Comparison of ENCODE assay signal across 1 cellular context in the genomic region with DNA sequence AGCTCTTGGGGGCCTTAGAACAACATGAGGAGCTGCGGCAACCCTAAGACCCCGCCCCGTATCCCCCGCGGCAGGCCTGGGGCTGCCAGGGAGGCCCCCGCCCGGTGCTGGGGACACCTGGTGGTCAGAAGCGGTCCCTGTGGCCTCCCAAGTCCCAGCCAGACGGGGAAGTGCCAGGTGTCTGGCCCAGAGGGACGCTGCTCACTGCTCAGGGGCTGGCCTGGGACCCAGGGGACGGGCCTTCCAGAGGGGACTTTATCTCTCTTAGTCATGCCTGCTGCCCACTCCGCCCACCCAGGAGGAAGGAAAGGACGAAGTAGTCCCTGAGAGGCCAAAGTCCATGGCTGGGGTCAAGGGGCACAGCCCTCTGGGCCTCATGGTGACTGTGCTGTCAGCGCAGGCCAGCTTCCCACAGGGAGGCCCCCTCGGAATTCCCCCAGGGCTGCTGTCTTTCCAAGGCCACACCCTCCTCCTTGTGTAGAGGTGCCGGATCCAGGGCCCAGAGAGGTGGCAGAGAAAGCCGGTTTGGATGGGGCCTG.
TF ChIP-seq lines count a peak whose summit lies in the region.

No MANE protein-coding gene starts in this region.

TF ChIP-seq in HepG2, 621 proteins besides CTCF, POLR2A, EP300 and RAD21 (continued from another document and continues in another):
- TF ChIP-seq ZNF20 (CRISPR knock-in tag; IDR thresholded peaks at IDR 0.05) (no peak), ZNF709 (CRISPR knock-in tag; IDR thresholded peaks at IDR 0.05) (peak; percentile 51; the same call in 1 of the 2 replicates), ZNF12 (CRISPR knock-in tag; IDR thresholded peaks at IDR 0.05) (no peak), ZNF33A (CRISPR knock-in tag; IDR thresholded peaks at IDR 0.05; ENCODE audit: borderline replicate concordance) (no peak), ZNF776 (CRISPR knock-in tag; IDR thresholded peaks at IDR 0.05) (no peak), ZNF549 (CRISPR knock-in tag; IDR thresholded peaks at IDR 0.05) (no peak), ZNF136 (CRISPR knock-in tag; IDR thresholded peaks at IDR 0.05; ENCODE audit: low read depth) (no peak), GLI4 (CRISPR knock-in tag; IDR thresholded peaks at IDR 0.05; ENCODE audit: borderline replicate concordance) (no peak), HDAC2 (CRISPR knock-in tag; IDR thresholded peaks at IDR 0.05) (peak; percentile 59), ZNF720 (CRISPR knock-in tag; IDR thresholded peaks at IDR 0.05) (no peak), SRSF9 (IDR thresholded peaks at IDR 0.05; ENCODE audit: borderline replicate concordance, insufficient read depth, low read depth, low read length, poor library complexity, severe bottlenecking) (no peak), ZNF850 (CRISPR knock-in tag; conservative IDR thresholded peaks at IDR 0.05) (no peak), ZNF883 (CRISPR knock-in tag; IDR thresholded peaks at IDR 0.05; ENCODE audit: not compliant biosample characterization) (no peak), CHD2 (IDR thresholded peaks at IDR 0.05; ENCODE audit: low read depth, low read length) (no peak), ZNF841 (CRISPR knock-in tag; IDR thresholded peaks at IDR 0.05; ENCODE audit: borderline replicate concordance) (no peak), NKX3-1 (CRISPR knock-in tag; IDR thresholded peaks at IDR 0.05) (no peak), TBL1XR1 (IDR thresholded peaks at IDR 0.05; ENCODE audit: borderline replicate concordance, low read length, partially characterized antibody) (no peak), ARNT (IDR thresholded peaks at IDR 0.05) (no peak), KLF6 (CRISPR knock-in tag; IDR thresholded peaks at IDR 0.05) (no peak), KLF9 (CRISPR knock-in tag; IDR thresholded peaks at IDR 0.05; ENCODE audit: low read depth) (no peak), RFXAP (CRISPR knock-in tag; IDR thresholded peaks at IDR 0.05; ENCODE audit: borderline replicate concordance) (no peak), RFX3 (CRISPR knock-in tag; IDR thresholded peaks at IDR 0.05) (no peak), ZNF563 (CRISPR knock-in tag; IDR thresholded peaks at IDR 0.05) (no peak), MEIS1 (CRISPR knock-in tag; IDR thresholded peaks at IDR 0.05; ENCODE audit: borderline replicate concordance) (no peak), KMT2B (CRISPR knock-in tag; IDR thresholded peaks at IDR 0.05) (no peak), ZNF616 (CRISPR knock-in tag; IDR thresholded peaks at IDR 0.05; ENCODE audit: low read depth) (no peak), YEATS4 (CRISPR knock-in tag; IDR thresholded peaks at IDR 0.05; ENCODE audit: borderline replicate concordance) (no peak), ZNF207 (IDR thresholded peaks at IDR 0.05; ENCODE audit: borderline replicate concordance) (no peak), NR2C2 (CRISPR knock-in tag; IDR thresholded peaks at IDR 0.05; ENCODE audit: borderline replicate concordance) (peak; percentile 93)
- TF ChIP-seq, protein P1, sequence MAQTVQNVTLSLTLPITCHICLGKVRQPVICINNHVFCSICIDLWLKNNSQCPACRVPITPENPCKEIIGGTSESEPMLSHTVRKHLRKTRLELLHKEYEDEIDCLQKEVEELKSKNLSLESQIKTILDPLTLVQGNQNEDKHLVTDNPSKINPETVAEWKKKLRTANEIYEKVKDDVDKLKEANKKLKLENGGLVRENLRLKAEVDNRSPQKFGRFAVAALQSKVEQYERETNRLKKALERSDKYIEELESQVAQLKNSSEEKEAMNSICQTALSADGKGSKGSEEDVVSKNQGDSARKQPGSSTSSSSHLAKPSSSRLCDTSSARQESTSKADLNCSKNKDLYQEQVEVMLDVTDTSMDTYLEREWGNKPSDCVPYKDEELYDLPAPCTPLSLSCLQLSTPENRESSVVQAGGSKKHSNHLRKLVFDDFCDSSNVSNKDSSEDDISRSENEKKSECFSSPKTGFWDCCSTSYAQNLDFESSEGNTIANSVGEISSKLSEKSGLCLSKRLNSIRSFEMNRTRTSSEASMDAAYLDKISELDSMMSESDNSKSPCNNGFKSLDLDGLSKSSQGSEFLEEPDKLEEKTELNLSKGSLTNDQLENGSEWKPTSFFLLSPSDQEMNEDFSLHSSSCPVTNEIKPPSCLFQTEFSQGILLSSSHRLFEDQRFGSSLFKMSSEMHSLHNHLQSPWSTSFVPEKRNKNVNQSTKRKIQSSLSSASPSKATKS (CRISPR knock-in tag; IDR thresholded peaks at IDR 0.05): no peak
- TF ChIP-seq, protein P2, sequence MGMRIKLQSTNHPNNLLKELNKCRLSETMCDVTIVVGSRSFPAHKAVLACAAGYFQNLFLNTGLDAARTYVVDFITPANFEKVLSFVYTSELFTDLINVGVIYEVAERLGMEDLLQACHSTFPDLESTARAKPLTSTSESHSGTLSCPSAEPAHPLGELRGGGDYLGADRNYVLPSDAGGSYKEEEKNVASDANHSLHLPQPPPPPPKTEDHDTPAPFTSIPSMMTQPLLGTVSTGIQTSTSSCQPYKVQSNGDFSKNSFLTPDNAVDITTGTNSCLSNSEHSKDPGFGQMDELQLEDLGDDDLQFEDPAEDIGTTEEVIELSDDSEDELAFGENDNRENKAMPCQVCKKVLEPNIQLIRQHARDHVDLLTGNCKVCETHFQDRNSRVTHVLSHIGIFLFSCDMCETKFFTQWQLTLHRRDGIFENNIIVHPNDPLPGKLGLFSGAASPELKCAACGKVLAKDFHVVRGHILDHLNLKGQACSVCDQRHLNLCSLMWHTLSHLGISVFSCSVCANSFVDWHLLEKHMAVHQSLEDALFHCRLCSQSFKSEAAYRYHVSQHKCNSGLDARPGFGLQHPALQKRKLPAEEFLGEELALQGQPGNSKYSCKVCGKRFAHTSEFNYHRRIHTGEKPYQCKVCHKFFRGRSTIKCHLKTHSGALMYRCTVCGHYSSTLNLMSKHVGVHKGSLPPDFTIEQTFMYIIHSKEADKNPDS (CRISPR knock-in tag; IDR thresholded peaks at IDR 0.05): no peak
- TF ChIP-seq, protein P3, sequence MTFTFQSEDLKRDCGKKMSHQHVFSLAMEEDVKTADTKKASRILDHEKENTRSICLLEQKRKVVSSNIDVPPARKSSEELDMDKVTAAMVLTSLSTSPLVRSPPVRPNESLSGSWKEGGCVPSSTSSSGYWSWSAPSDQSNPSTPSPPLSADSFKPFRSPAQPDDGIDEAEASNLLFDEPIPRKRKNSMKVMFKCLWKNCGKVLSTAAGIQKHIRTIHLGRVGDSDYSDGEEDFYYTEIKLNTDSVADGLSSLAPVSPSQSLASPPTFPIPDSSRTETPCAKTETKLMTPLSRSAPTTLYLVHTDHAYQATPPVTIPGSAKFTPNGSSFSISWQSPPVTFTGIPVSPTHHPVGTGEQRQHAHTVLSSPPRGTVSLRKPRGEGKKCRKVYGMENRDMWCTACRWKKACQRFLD (CRISPR knock-in tag; IDR thresholded peaks at IDR 0.05; ENCODE audit: borderline replicate concordance): no peak
- TF ChIP-seq, protein P4, sequence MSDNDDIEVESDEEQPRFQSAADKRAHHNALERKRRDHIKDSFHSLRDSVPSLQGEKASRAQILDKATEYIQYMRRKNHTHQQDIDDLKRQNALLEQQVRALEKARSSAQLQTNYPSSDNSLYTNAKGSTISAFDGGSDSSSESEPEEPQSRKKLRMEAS (IDR thresholded peaks at IDR 0.05): peak; percentile 50
- TF ChIP-seq, protein P5, sequence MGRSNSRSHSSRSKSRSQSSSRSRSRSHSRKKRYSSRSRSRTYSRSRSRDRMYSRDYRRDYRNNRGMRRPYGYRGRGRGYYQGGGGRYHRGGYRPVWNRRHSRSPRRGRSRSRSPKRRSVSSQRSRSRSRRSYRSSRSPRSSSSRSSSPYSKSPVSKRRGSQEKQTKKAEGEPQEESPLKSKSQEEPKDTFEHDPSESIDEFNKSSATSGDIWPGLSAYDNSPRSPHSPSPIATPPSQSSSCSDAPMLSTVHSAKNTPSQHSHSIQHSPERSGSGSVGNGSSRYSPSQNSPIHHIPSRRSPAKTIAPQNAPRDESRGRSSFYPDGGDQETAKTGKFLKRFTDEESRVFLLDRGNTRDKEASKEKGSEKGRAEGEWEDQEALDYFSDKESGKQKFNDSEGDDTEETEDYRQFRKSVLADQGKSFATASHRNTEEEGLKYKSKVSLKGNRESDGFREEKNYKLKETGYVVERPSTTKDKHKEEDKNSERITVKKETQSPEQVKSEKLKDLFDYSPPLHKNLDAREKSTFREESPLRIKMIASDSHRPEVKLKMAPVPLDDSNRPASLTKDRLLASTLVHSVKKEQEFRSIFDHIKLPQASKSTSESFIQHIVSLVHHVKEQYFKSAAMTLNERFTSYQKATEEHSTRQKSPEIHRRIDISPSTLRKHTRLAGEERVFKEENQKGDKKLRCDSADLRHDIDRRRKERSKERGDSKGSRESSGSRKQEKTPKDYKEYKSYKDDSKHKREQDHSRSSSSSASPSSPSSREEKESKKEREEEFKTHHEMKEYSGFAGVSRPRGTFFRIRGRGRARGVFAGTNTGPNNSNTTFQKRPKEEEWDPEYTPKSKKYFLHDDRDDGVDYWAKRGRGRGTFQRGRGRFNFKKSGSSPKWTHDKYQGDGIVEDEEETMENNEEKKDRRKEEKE (IDR thresholded peaks at IDR 0.05): no peak
- TF ChIP-seq, protein P6, sequence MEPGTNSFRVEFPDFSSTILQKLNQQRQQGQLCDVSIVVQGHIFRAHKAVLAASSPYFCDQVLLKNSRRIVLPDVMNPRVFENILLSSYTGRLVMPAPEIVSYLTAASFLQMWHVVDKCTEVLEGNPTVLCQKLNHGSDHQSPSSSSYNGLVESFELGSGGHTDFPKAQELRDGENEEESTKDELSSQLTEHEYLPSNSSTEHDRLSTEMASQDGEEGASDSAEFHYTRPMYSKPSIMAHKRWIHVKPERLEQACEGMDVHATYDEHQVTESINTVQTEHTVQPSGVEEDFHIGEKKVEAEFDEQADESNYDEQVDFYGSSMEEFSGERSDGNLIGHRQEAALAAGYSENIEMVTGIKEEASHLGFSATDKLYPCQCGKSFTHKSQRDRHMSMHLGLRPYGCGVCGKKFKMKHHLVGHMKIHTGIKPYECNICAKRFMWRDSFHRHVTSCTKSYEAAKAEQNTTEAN (CRISPR knock-in tag; conservative IDR thresholded peaks at IDR 0.05): no peak
- TF ChIP-seq, protein P7, sequence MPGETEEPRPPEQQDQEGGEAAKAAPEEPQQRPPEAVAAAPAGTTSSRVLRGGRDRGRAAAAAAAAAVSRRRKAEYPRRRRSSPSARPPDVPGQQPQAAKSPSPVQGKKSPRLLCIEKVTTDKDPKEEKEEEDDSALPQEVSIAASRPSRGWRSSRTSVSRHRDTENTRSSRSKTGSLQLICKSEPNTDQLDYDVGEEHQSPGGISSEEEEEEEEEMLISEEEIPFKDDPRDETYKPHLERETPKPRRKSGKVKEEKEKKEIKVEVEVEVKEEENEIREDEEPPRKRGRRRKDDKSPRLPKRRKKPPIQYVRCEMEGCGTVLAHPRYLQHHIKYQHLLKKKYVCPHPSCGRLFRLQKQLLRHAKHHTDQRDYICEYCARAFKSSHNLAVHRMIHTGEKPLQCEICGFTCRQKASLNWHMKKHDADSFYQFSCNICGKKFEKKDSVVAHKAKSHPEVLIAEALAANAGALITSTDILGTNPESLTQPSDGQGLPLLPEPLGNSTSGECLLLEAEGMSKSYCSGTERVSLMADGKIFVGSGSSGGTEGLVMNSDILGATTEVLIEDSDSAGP (CRISPR knock-in tag; IDR thresholded peaks at IDR 0.05; ENCODE audit: borderline replicate concordance): 0 out of 2 replicates have a peak, but pooled peaks have one; percentile 35
- TF ChIP-seq, protein P8, sequence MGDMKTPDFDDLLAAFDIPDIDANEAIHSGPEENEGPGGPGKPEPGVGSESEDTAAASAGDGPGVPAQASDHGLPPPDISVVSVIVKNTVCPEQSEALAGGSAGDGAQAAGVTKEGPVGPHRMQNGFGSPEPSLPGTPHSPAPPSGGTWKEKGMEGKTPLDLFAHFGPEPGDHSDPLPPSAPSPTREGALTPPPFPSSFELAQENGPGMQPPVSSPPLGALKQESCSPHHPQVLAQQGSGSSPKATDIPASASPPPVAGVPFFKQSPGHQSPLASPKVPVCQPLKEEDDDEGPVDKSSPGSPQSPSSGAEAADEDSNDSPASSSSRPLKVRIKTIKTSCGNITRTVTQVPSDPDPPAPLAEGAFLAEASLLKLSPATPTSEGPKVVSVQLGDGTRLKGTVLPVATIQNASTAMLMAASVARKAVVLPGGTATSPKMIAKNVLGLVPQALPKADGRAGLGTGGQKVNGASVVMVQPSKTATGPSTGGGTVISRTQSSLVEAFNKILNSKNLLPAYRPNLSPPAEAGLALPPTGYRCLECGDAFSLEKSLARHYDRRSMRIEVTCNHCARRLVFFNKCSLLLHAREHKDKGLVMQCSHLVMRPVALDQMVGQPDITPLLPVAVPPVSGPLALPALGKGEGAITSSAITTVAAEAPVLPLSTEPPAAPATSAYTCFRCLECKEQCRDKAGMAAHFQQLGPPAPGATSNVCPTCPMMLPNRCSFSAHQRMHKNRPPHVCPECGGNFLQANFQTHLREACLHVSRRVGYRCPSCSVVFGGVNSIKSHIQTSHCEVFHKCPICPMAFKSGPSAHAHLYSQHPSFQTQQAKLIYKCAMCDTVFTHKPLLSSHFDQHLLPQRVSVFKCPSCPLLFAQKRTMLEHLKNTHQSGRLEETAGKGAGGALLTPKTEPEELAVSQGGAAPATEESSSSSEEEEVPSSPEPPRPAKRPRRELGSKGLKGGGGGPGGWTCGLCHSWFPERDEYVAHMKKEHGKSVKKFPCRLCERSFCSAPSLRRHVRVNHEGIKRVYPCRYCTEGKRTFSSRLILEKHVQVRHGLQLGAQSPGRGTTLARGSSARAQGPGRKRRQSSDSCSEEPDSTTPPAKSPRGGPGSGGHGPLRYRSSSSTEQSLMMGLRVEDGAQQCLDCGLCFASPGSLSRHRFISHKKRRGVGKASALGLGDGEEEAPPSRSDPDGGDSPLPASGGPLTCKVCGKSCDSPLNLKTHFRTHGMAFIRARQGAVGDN (CRISPR knock-in tag; IDR thresholded peaks at IDR 0.05): peak; percentile 80
